ENCODE assay signal across 9 cellular contexts in genomic region chr3:43288850-43289249, GRCh38. TPM values are rescaled to one million over a fixed set of nuclear protein-coding genes. Genes with fewer than 3 reads are reported as not detected.
A peak's percentile ranks its signal among the peaks of the same experiment; 100 is the strongest.
DNase-seq lines count a peak whose midpoint lies in the region; ATAC-seq and TF ChIP-seq lines count a peak whose summit lies in the region.
"Had no signal": no experiment of that assay in that cellular context is flagged by ENCODE, and none has a peak within 500 bp of the region (broad histone marks: within the 10 kb centered on the region; RNA-seq: fewer than 3 reads in every experiment).

No MANE protein-coding gene starts in this region.

- no peaks in the 10 kb centered on the region for H3F3A ChIP-seq in PC-3 (ENCODE audit: low read length, unreplicated experiment)

- H3K27me3 ChIP-seq in CD4-positive, alpha-beta memory T cell (ENCODE audit: insufficient read depth, low read length): no peaks in the 10 kb centered on the region
- no peaks in the 10 kb centered on the region for H3K27me3 ChIP-seq in PC-3 (ENCODE audit: low read length)

- H3K27ac Mint-ChIP-seq in CD4-positive, alpha-beta memory T cell: peak overlapping the region; percentile 94 to 100 (median 97)
- no peak overlapping the region for H3K27ac Mint-ChIP-seq in progenitor cell of endocrine pancreas

- CTCF ChIA-PET in CD4-positive, alpha-beta memory T cell (lab: Charles Lee; ENCODE audit: partially characterized antibody): interaction anchor here (1.0 to 3.9 kb wide), 5 partner anchors 58 to 327 kb away, joined by 3 to 11 read pairs (median 4); no protein-coding TSS in a partner anchor
- CTCF ChIA-PET in PC-3 (lab: Charles Lee): interaction anchor here (0.5 kb wide), 1 partner anchor 118 kb away, joined by 3 read pairs; no protein-coding TSS in a partner anchor

- peak overlapping the region; percentile 94 to 100 (median 98) for H3K4me3 Mint-ChIP-seq in CD4-positive, alpha-beta memory T cell
- H3K4me3 Mint-ChIP-seq in progenitor cell of endocrine pancreas (ENCODE audit: low read depth): peak overlapping the region; percentile 3

- no peaks in the 10 kb centered on the region for H3K9me3 ChIP-seq in CD4-positive, alpha-beta memory T cell (ENCODE audit: control insufficient read depth in 1 of 2, low read length in 2 of 2)
- H3K9me3 ChIP-seq in PC-3 (ENCODE audit: low read length): no peaks in the 10 kb centered on the region

- peaks cover 58% of the 10 kb centered on the region for H3K4me1 ChIP-seq in CD4-positive, alpha-beta memory T cell (ENCODE audit: insufficient read depth, low read length)
- peaks cover 42% of the 10 kb centered on the region for H3K4me1 ChIP-seq in PC-3 (ENCODE audit: insufficient read depth, low read length)

- peak in 1 of 5 donors; percentile 39 for DNase-seq in CD4-positive, alpha-beta memory T cell
- DNase-seq in PC-3 (no peak), epithelial cell of prostate (ENCODE audit: low read depth, low spot score) (no peak), progenitor cell of endocrine pancreas (ENCODE audit: low spot score, unreplicated experiment) (no peak), superior temporal gyrus (ENCODE audit: extremely low spot score) (no peak), foreskin melanocyte (no peak)
- DNase-seq: stimulated activated CD4-positive, alpha-beta T cell treated with anti-CD3 and anti-CD28 coated beads, Interleukin-4, amount 100 ng/mL, for 1 hour had no signal

- BruUV-seq in PC-3 (replicated peaks; lab: Mats Ljungman, UMichigan): no TSS peak

- peaks cover 0 to 2% (median 0%) of the 10 kb centered on the region in 8 donors for H3K9me3 Mint-ChIP-seq in CD4-positive, alpha-beta memory T cell
- no peaks in the 10 kb centered on the region for H3K9me3 Mint-ChIP-seq in progenitor cell of endocrine pancreas (ENCODE audit: low read depth)

- peaks cover 45 to 72% (median 52%) of the 10 kb centered on the region in 4 donors for H3K4me1 Mint-ChIP-seq in CD4-positive, alpha-beta memory T cell
- H3K4me1 Mint-ChIP-seq in progenitor cell of endocrine pancreas (ENCODE audit: low read depth): peaks cover 33% of the 10 kb centered on the region

- H3K36me3 ChIP-seq in CD4-positive, alpha-beta memory T cell (ENCODE audit: insufficient read depth, low read length): no peaks in the 10 kb centered on the region
- H3K36me3 ChIP-seq in PC-3 (ENCODE audit: low read depth, low read length): peaks cover 15% of the 10 kb centered on the region; the same call in 1 of the 2 replicates

- intact Hi-C loops in CD4-positive, alpha-beta memory T cell (cut with micrococcal nuclease): loop anchor here (1.0 to 10.0 kb wide), 3 partner anchors 7 to 403 kb away; partner anchors contain the start of gene ABHD5
- intact Hi-C loops in PC-3 (cut with micrococcal nuclease): loop anchor here (5.0 kb wide), 1 partner anchor 333 kb away; the partner anchor contains the start of gene ANO10

- ATAC-seq in PC-3: no peak
- ATAC-seq in GM19397 (IDR thresholded peaks at IDR 0.05; ENCODE audit: unreplicated experiment): no peak
- no peak for ATAC-seq in HG03139 (IDR thresholded peaks at IDR 0.05; ENCODE audit: unreplicated experiment)

- H3K27me3 Mint-ChIP-seq in CD4-positive, alpha-beta memory T cell: peaks cover 0 to 2% of the 10 kb centered on the region in 2 donors
- no peaks in the 10 kb centered on the region for H3K27me3 Mint-ChIP-seq in progenitor cell of endocrine pancreas

- peak overlapping the region; percentile 88 for H3K4me2 ChIP-seq in PC-3 (ENCODE audit: low read length)

- H3K9ac ChIP-seq in PC-3 (ENCODE audit: low read length): peak overlapping the region; percentile 92

- no peak for TF ChIP-seq CTCF in PC-3 (conservative IDR thresholded peaks at IDR 0.05; ENCODE audit: low read depth, low read length)
- no peak for TF ChIP-seq CTCF in progenitor cell of endocrine pancreas (IDR thresholded peaks at IDR 0.05; ENCODE audit: unreplicated experiment)

- peaks cover 18 to 45% of the 10 kb centered on the region in 2 donors for H3K36me3 Mint-ChIP-seq in CD4-positive, alpha-beta memory T cell
- H3K36me3 Mint-ChIP-seq in progenitor cell of endocrine pancreas (ENCODE audit: insufficient read depth): peaks cover 3% of the 10 kb centered on the region

- no peak overlapping the region for H2AFZ ChIP-seq in PC-3 (ENCODE audit: low read length)

- POLR2A ChIA-PET in CD4-positive, alpha-beta memory T cell (lab: Charles Lee; ENCODE audit: partially characterized antibody): interaction anchor here (1.0 to 4.6 kb wide), 6 partner anchors 8 to 126 kb away, joined by 4 to 29 read pairs (median 8); no protein-coding TSS in a partner anchor
- POLR2A ChIA-PET in PC-3 (lab: Charles Lee; ENCODE audit: unreplicated experiment): interaction anchor here (0.6 to 0.7 kb wide), 2 partner anchors 12 to 786 kb away, joined by 3 to 6 read pairs; partner anchors contain the start of gene VIPR1

- no peaks in the 10 kb centered on the region for H3K9me2 ChIP-seq in PC-3 (replicated peaks; ENCODE audit: low read length)

- H3K4me3 ChIP-seq in CD4-positive, alpha-beta memory T cell (ENCODE audit: low read length in 2 of 2): peak overlapping the region; percentile 37 to 84
- H3K4me3 ChIP-seq in PC-3 (ENCODE audit: low read length): peak overlapping the region; percentile 85

- H4K20me1 ChIP-seq in PC-3 (ENCODE audit: low read length): peaks cover 65% of the 10 kb centered on the region

- H3K27ac ChIP-seq in CD4-positive, alpha-beta memory T cell (ENCODE audit: low read depth, low read length): peak overlapping the region; percentile 78
- peak overlapping the region; percentile 60 for H3K27ac ChIP-seq in PC-3 (ENCODE audit: low read length)
- H3K27ac ChIP-seq in epithelial cell of prostate: peak overlapping the region; percentile 73

- peaks cover 70% of the 10 kb centered on the region for H3K79me2 ChIP-seq in PC-3 (ENCODE audit: low read length)

RNA-seq across cellular contexts. Expression of gene SNRK, which starts 2.5 kb away (rescaled TPM):
- 100 to 1,000 TPM; 104 to 108 TPM for total RNA-seq in CD4-positive, alpha-beta memory T cell
- 10 to 100 TPM; 39.8 to 50.5 TPM for polyA plus RNA-seq in CD4-positive, alpha-beta memory T cell
- 53.3 and 53.4 TPM in 2 replicates for total RNA-seq in PC-3 (2014; rRNA removed)
- 22.9 and 23.6 TPM in 2 replicates for total RNA-seq in progenitor cell of endocrine pancreas
